28 cellular contexts compared by ENCODE assay signal in the genomic region with DNA sequence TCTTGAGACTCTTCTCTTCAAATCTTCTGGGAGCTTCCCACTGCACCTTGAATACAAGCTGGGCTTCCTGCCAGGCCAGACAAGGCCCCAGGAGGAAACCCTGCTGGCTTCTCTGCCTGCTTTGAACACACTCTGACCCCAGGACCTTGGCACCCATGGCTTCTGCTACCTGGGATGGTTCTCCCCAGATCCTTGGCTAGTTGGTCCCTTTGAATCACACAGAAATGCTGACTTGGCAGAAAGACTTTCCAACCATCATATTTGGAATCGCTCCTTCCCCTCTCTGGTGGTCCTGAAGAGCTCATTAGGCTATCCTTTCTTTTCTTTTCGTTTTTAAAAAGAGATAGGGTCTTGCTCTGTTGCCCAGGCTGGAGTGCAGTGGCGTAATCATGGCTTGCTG.
"Had no signal": no experiment of that assay in that cellular context is flagged by ENCODE, and none has a peak within 500 bp of the region (broad histone marks: within the 10 kb centered on the region; RNA-seq: fewer than 3 reads in every experiment).

No MANE protein-coding gene starts in this region.

- H3K27me3 ChIP-seq: ascending aorta, body of pancreas had no signal

- H3K4me2 ChIP-seq: KMS-11 had no signal

- H3K4me1 Mint-ChIP-seq: activated CD4-positive, alpha-beta memory T cell treated with anti-CD3 and anti-CD28 coated beads, Interleukin-2, amount 10 ng/mL, durations not matched to agents 7 days and 5 days; activated CD4-positive, alpha-beta T cell treated with anti-CD3 and anti-CD28 coated beads for 36 hours; activated naive CD8-positive, alpha-beta T cell treated with anti-CD3 and anti-CD28 coated beads, Interleukin-2, amount 50 U/mL, for 24 hours; T-cell had no signal

- H3K4me3 Mint-ChIP-seq: activated CD4-positive, alpha-beta memory T cell treated with anti-CD3 and anti-CD28 coated beads, Interleukin-2, amount 10 ng/mL, durations not matched to agents 7 days and 5 days; activated CD4-positive, alpha-beta T cell treated with anti-CD3 and anti-CD28 coated beads for 36 hours; activated naive CD8-positive, alpha-beta T cell treated with anti-CD3 and anti-CD28 coated beads, Interleukin-2, amount 50 U/mL, for 24 hours; T-cell had no signal

- H3K27me3 Mint-ChIP-seq: activated CD4-positive, alpha-beta memory T cell treated with anti-CD3 and anti-CD28 coated beads, Interleukin-2, amount 10 ng/mL, durations not matched to agents 7 days and 5 days; activated CD4-positive, alpha-beta T cell treated with anti-CD3 and anti-CD28 coated beads for 36 hours; activated naive CD8-positive, alpha-beta T cell treated with anti-CD3 and anti-CD28 coated beads, Interleukin-2, amount 50 U/mL, for 24 hours; T-cell had no signal

- DNase-seq: activated CD4-positive, alpha-beta memory T cell treated with anti-CD3 and anti-CD28 coated beads, Interleukin-2, amount 10 ng/mL, durations not matched to agents 7 days and 5 days; activated CD4-positive, alpha-beta T cell treated with anti-CD3 and anti-CD28 coated beads for 36 hours; activated CD4-positive, alpha-beta T cell treated with anti-CD3 and anti-CD28 coated beads, Interleukin-2, amount 50 U/mL, for 1 hour; activated effector memory CD4-positive, alpha-beta T cell treated with anti-CD3 and anti-CD28 coated beads, Interleukin-2, amount 50 U/mL, for 16 hours; activated naive CD4-positive, alpha-beta T cell treated with Interleukin-2 at 50 U/mL for 16 hours; activated naive CD8-positive, alpha-beta T cell treated with anti-CD3 and anti-CD28 coated beads, Interleukin-2, amount 50 U/mL, for 24 hours; activated T-cell treated with anti-CD3 and anti-CD28 coated beads for 4 hours; amniotic stem cell; body of pancreas; central memory CD4-positive, alpha-beta T cell; MM.1S; NCI-H1105; NCI-H146; NCI-H187 treated with DMSO at 0.1 percent for 48 hours; NCI-H2081 treated with DMSO at 0.1 percent for 48 hours; NCI-H446 treated with DMSO at 0.1 percent for 48 hours; NCI-H82; OCI-M1; RPMI8226; T-cell; T-helper 2 cell had no signal

- H3K27ac Mint-ChIP-seq: activated CD4-positive, alpha-beta memory T cell treated with anti-CD3 and anti-CD28 coated beads, Interleukin-2, amount 10 ng/mL, durations not matched to agents 7 days and 5 days; activated CD4-positive, alpha-beta T cell treated with anti-CD3 and anti-CD28 coated beads for 36 hours; activated naive CD4-positive, alpha-beta T cell treated with anti-CD3 and anti-CD28 coated beads, Interleukin-2, amount 50 U/mL, for 72 hours; activated naive CD8-positive, alpha-beta T cell treated with anti-CD3 and anti-CD28 coated beads, Interleukin-2, amount 50 U/mL, for 24 hours; T-cell had no signal

- H3K9me3 Mint-ChIP-seq: activated CD4-positive, alpha-beta memory T cell treated with anti-CD3 and anti-CD28 coated beads, Interleukin-2, amount 10 ng/mL, durations not matched to agents 7 days and 5 days; activated naive CD4-positive, alpha-beta T cell treated with anti-CD3 and anti-CD28 coated beads, Interleukin-2, amount 50 U/mL, for 72 hours; activated naive CD8-positive, alpha-beta T cell treated with anti-CD3 and anti-CD28 coated beads, Interleukin-2, amount 50 U/mL, for 24 hours; T-cell had no signal

- H3K27ac ChIP-seq: ascending aorta, body of pancreas, KMS-11, SK-N-MC, VCaP had no signal

- H3K36me3 ChIP-seq: ascending aorta had no signal

- H3K4me1 ChIP-seq: ascending aorta, body of pancreas had no signal

- H3K9ac ChIP-seq: KMS-11 had no signal

- ATAC-seq: activated CD4-positive, alpha-beta T cell treated with anti-CD3 and anti-CD28 coated beads for 36 hours; activated naive CD4-positive, alpha-beta T cell treated with anti-CD3 and anti-CD28 coated beads, Interleukin-2, amount 50 U/mL, for 72 hours; activated naive CD8-positive, alpha-beta T cell treated with anti-CD3 and anti-CD28 coated beads, Interleukin-2, amount 50 U/mL, for 24 hours; body of pancreas; Panc1; Right ventricle myocardium inferior; T-cell had no signal

- H3K4me3 ChIP-seq: ascending aorta, body of pancreas, SK-N-MC had no signal

- H3K9me3 ChIP-seq: ascending aorta, body of pancreas had no signal
